ENCODE assay signal across 21 cellular contexts in genomic region chr5:127887282-127887681, GRCh38.
DNase-seq lines count a peak whose midpoint lies in the region; TF ChIP-seq lines count a peak whose summit lies in the region.
"Had no signal": no experiment of that assay in that cellular context is flagged by ENCODE, and none has a peak within 500 bp of the region (broad histone marks: within the 10 kb centered on the region; RNA-seq: fewer than 3 reads in every experiment).

No MANE protein-coding gene starts in this region.

- POLR2A ChIA-PET in RWPE1 (lab: Yijun Ruan, JAX; ENCODE audit: low non-redundant PET), result no interaction called here

- in situ Hi-C loops in G401 (cut with HindIII; ENCODE audit: low sequenced_read_pairs), result no loop called here

- H3K4me3 ChIP-seq in fibroblast of pulmonary artery (replicated peaks; ENCODE audit: low read depth, low read length), result no peak overlapping the region
- H3K4me3 ChIP-seq: BLaER1 treated with 17β-estradiol and CSF1 and Interleukin-3, amounts not matched to agents 10 nM and 100 nM; MG63; testis; uterus had no signal

- TF ChIP-seq CTCF in RWPE1 (conservative IDR thresholded peaks at IDR 0.05; ENCODE audit: low read depth) (no peak), fibroblast of pulmonary artery (IDR thresholded peaks at IDR 0.05; ENCODE audit: low read length, missing control alignments) (no peak)

- H3K27ac ChIP-seq in RWPE1, result no peak overlapping the region
- H3K27ac ChIP-seq: BLaER1 treated with 17β-estradiol and CSF1 and Interleukin-3, amounts not matched to agents 10 nM and 100 nM; testis; uterus had no signal

- DNase-seq in A172 (ENCODE audit: low spot score) (peak; percentile 41), ELR (ENCODE audit: low read depth) (peak; percentile 43), RWPE1 (ENCODE audit: low spot score) (peak; percentile 40), fibroblast of pulmonary artery (ENCODE audit: low read depth) (peak; percentile 76), erythroblast (lab: John Stamatoyannopoulos, UW) (no peak), NCI-H187 treated with DMSO at 0.1 percent for 48 hours (lab: John Stamatoyannopoulos, UW) (no peak), G401 (ENCODE audit: low spot score) (no peak)
- DNase-seq in activated naive CD4-positive, alpha-beta T cell treated with Interleukin-2 at 50 U/mL for 16 hours, result no peak
- DNase-seq: activated CD8-positive, alpha-beta T cell treated with anti-CD3 and anti-CD28 coated beads for 36 hours; activated gamma-delta T cell; activated T-cell treated with anti-CD3 and anti-CD28 coated beads for 4 hours; EL; MG63; NCI-H1417; NCI-H2171; NCI-H526; SIG-M5; stimulated activated naive CD4-positive, alpha-beta T cell treated with Interleukin-2 at 50 U/mL for 16 hours; testis; uterus had no signal

- no peak for TF ChIP-seq POLR2A in erythroblast (IDR thresholded peaks at IDR 0.05; ENCODE audit: low read length)

- CTCF ChIA-PET in RWPE1 (lab: Yijun Ruan, JAX), result interaction anchor here (0.7 kb wide), 1 partner anchor 70 kb away, joined by 7 read pairs; no protein-coding TSS in a partner anchor

Comparison
In these comparisons a context has a peak if more than half of its experiments do, and no peak if none do; other contexts are left out.
1. DNase-seq: peak in A172 (single experiment), ELR (single experiment), RWPE1 (single experiment) and fibroblast of pulmonary artery (single experiment); none in erythroblast (0 of 2), NCI-H187 treated with DMSO at 0.1 percent for 48 hours (single experiment), G401 (single experiment) and activated naive CD4-positive, alpha-beta T cell treated with Interleukin-2 at 50 U/mL for 16 hours (single experiment).